Comparison of ENCODE assay signal across 35 cellular contexts in genomic region chr17:64480951-64481350, GRCh38. TPM values are rescaled to one million over a fixed set of nuclear protein-coding genes. Genes with fewer than 3 reads are reported as not detected.
"Had no signal": no experiment of that assay in that cellular context is flagged by ENCODE, and none has a peak within 500 bp of the region (broad histone marks: within the 10 kb centered on the region; RNA-seq: fewer than 3 reads in every experiment).

No MANE protein-coding gene starts in this region.

- H3K27me3 Mint-ChIP-seq: activated B cell treated with CpG ODN at 0.5 μM for 24 hours; activated CD4-positive, alpha-beta T cell treated with anti-CD3 and anti-CD28 coated beads, Interleukin-2, amount 10 ng/mL, durations not matched to agents 24 days and 14 days; activated CD8-positive, alpha-beta T cell treated with anti-CD3 and anti-CD28 coated beads for 36 hours; activated naive CD4-positive, alpha-beta T cell treated with anti-CD3 and anti-CD28 coated beads, Interleukin-2, amount 10 ng/mL, durations not matched to agents 7 days and 5 days; activated naive CD8-positive, alpha-beta T cell; activated naive CD8-positive, alpha-beta T cell treated with anti-CD3 and anti-CD28 coated beads, Interleukin-2, amount 50 U/mL, for 24 hours; T-helper 17 cell had no signal

- H3K4me3 ChIP-seq: cardiac muscle cell, MG63, SJCRH30, SK-N-MC had no signal

- H3K4me3 Mint-ChIP-seq: activated B cell treated with CpG ODN at 0.5 μM for 24 hours; activated CD4-positive, alpha-beta T cell treated with anti-CD3 and anti-CD28 coated beads, Interleukin-2, amount 10 ng/mL, durations not matched to agents 24 days and 14 days; activated CD8-positive, alpha-beta T cell treated with anti-CD3 and anti-CD28 coated beads for 36 hours; activated naive CD4-positive, alpha-beta T cell treated with anti-CD3 and anti-CD28 coated beads, Interleukin-2, amount 10 ng/mL, durations not matched to agents 7 days and 5 days; activated naive CD8-positive, alpha-beta T cell; activated naive CD8-positive, alpha-beta T cell treated with anti-CD3 and anti-CD28 coated beads, Interleukin-2, amount 50 U/mL, for 24 hours; activated T-cell treated with anti-CD3 and anti-CD28 coated beads, Interleukin-2, amount 50 U/mL, for 4 hours; activated T-helper 1 cell treated with anti-CD3 and anti-CD28 coated beads, Interleukin-12 subunit alpha, Interleukin-12 subunit beta, Interleukin-2, Interleukin-4 antibody, amounts not matched to agents 30 ng/mL and 10 ng/mL and 1 ng/mL, durations not matched to agents 14 hours and 24 hours and 36 hours; T-helper 17 cell had no signal

- H3K4me1 Mint-ChIP-seq: activated naive CD8-positive, alpha-beta T cell treated with anti-CD3 and anti-CD28 coated beads, Interleukin-2, amount 50 U/mL, for 24 hours had no signal

- ATAC-seq: activated CD8-positive, alpha-beta T cell treated with anti-CD3 and anti-CD28 coated beads for 36 hours; activated naive CD8-positive, alpha-beta T cell treated with anti-CD3 and anti-CD28 coated beads, Interleukin-2, amount 50 U/mL, for 24 hours; activated T-cell treated with anti-CD3 and anti-CD28 coated beads, Interleukin-2, amount 50 U/mL, for 4 hours; Panc1; T-helper 17 cell had no signal

- H3K27ac ChIP-seq: cardiac muscle cell, SJCRH30, SK-N-MC, VCaP had no signal

- H3K9me3 Mint-ChIP-seq: activated B cell treated with CpG ODN at 0.5 μM for 24 hours; activated CD4-positive, alpha-beta T cell treated with anti-CD3 and anti-CD28 coated beads, Interleukin-2, amount 10 ng/mL, durations not matched to agents 24 days and 14 days; activated CD8-positive, alpha-beta T cell treated with anti-CD3 and anti-CD28 coated beads for 36 hours; activated naive CD4-positive, alpha-beta T cell treated with anti-CD3 and anti-CD28 coated beads, Interleukin-2, amount 10 ng/mL, durations not matched to agents 7 days and 5 days; activated naive CD8-positive, alpha-beta T cell treated with anti-CD3 and anti-CD28 coated beads, Interleukin-2, amount 50 U/mL, for 24 hours; activated T-cell treated with anti-CD3 and anti-CD28 coated beads, Interleukin-2, amount 50 U/mL, for 4 hours; activated T-helper 1 cell treated with anti-CD3 and anti-CD28 coated beads, Interleukin-12 subunit alpha, Interleukin-12 subunit beta, Interleukin-2, Interleukin-4 antibody, amounts not matched to agents 30 ng/mL and 10 ng/mL and 1 ng/mL, durations not matched to agents 14 hours and 24 hours and 36 hours had no signal

- H3K9me3 ChIP-seq: MG63, SJCRH30 had no signal

- DNase-seq: activated B cell treated with CpG ODN at 0.5 μM for 24 hours; activated CD4-positive, alpha-beta T cell treated with anti-CD3 and anti-CD28 coated beads, Interleukin-2, amount 10 ng/mL, durations not matched to agents 24 days and 14 days; activated CD4-positive, alpha-beta T cell treated with anti-CD3 and anti-CD28 coated beads, Interleukin-2, amount 50 U/mL, for 4 hours; activated CD4-positive, CD25-positive, alpha-beta regulatory T cell treated with anti-CD3 and anti-CD28 coated beads, Interleukin-2, amount 50 U/mL, for 72 hours; activated CD8-positive, alpha-beta T cell treated with anti-CD3 and anti-CD28 coated beads for 36 hours; activated effector memory CD4-positive, alpha-beta T cell treated with Interleukin-2 at 50 U/mL for 16 hours; activated naive CD4-positive, alpha-beta T cell treated with anti-CD3 and anti-CD28 coated beads, Interleukin-2, amount 10 ng/mL, durations not matched to agents 7 days and 5 days; activated naive CD8-positive, alpha-beta T cell treated with anti-CD3 and anti-CD28 coated beads, Interleukin-2, amount 50 U/mL, for 24 hours; activated T-cell treated with anti-CD3 and anti-CD28 coated beads for 4 hours; activated T-cell treated with anti-CD3 and anti-CD28 coated beads, Interleukin-2, amount 50 U/mL, for 4 hours; amniotic stem cell; aorta; Kasumi-1; KG1; MG63; NCI-H1048; NCI-H1105 treated with DMSO at 0.1 percent for 48 hours; NCI-H1436; NCI-H1694; NCI-H1930; NCI-H2081 treated with DMSO at 0.1 percent for 48 hours; NCI-H226; NCI-H446 treated with DMSO at 0.1 percent for 48 hours; NCI-H524; NCI-H69; SHP77; SJCRH30; T-helper 17 cell; T-helper 9 cell had no signal

- H3K4me1 ChIP-seq: SJCRH30 had no signal

- H3K27ac Mint-ChIP-seq: activated B cell treated with CpG ODN at 0.5 μM for 24 hours; activated CD4-positive, alpha-beta T cell treated with anti-CD3 and anti-CD28 coated beads, Interleukin-2, amount 10 ng/mL, durations not matched to agents 24 days and 14 days; activated CD8-positive, alpha-beta T cell treated with anti-CD3 and anti-CD28 coated beads for 36 hours; activated naive CD4-positive, alpha-beta T cell treated with anti-CD3 and anti-CD28 coated beads, Interleukin-2, amount 10 ng/mL, durations not matched to agents 7 days and 5 days; activated naive CD8-positive, alpha-beta T cell treated with anti-CD3 and anti-CD28 coated beads, Interleukin-2, amount 50 U/mL, for 24 hours; activated T-helper 1 cell treated with anti-CD3 and anti-CD28 coated beads, Interleukin-12 subunit alpha, Interleukin-12 subunit beta, Interleukin-2, Interleukin-4 antibody, amounts not matched to agents 30 ng/mL and 10 ng/mL and 1 ng/mL, durations not matched to agents 14 hours and 24 hours and 36 hours had no signal

RNA-seq across cellular contexts. Expression of gene MILR1, which starts 32.0 kb away (rescaled TPM):
- total RNA-seq: activated T-cell treated with anti-CD3 and anti-CD28 coated beads, Interleukin-2, amount 50 U/mL, for 4 hours; cardiac muscle cell had no signal
